ENCODE assay signal across 10 cellular contexts in genomic region chr11:72085836-72086475, GRCh38. TPM values are rescaled to one million over a fixed set of nuclear protein-coding genes. Genes with fewer than 3 reads are reported as not detected.
A peak's percentile ranks its signal among the peaks of the same experiment; 100 is the strongest.
DNase-seq lines count a peak whose midpoint lies in the region; ATAC-seq and TF ChIP-seq lines count a peak whose summit lies in the region.
"Had no signal": no experiment of that assay in that cellular context is flagged by ENCODE, and none has a peak within 500 bp of the region (broad histone marks: within the 10 kb centered on the region; RNA-seq: fewer than 3 reads in every experiment).

No MANE protein-coding gene starts in this region.

- no peak overlapping the region for H3K4me3 Mint-ChIP-seq in activated CD8-positive, alpha-beta memory T cell treated with anti-CD3 and anti-CD28 coated beads, Interleukin-2, amount 10 ng/mL, durations not matched to agents 7 days and 5 days
- peak overlapping the region; percentile 9 for H3K4me3 Mint-ChIP-seq in glutamatergic neuron (ENCODE audit: unreplicated experiment)
- H3K4me3 Mint-ChIP-seq: activated CD4-positive, alpha-beta T cell treated with anti-CD3 and anti-CD28 coated beads for 36 hours had no signal

- H3K4me1 Mint-ChIP-seq in activated CD8-positive, alpha-beta memory T cell treated with anti-CD3 and anti-CD28 coated beads, Interleukin-2, amount 10 ng/mL, durations not matched to agents 7 days and 5 days, result peaks cover 26% of the 10 kb centered on the region
- peaks cover 25% of the 10 kb centered on the region for H3K4me1 Mint-ChIP-seq in glutamatergic neuron (ENCODE audit: low read depth, unreplicated experiment)

- CTCF ChIA-PET in activated CD8-positive, alpha-beta memory T cell treated with anti-CD3 and anti-CD28 coated beads, Interleukin-2, amount 10 ng/mL, durations not matched to agents 7 days and 5 days (lab: Charles Lee), result interaction anchor here (0.9 to 4.7 kb wide), 10 partner anchors 11 to 348 kb away, joined by 3 to 25 read pairs (median 4); partner anchors contain the start of genes ANAPC15 and CLPB

- no peaks in the 10 kb centered on the region for H3K27me3 Mint-ChIP-seq in activated CD8-positive, alpha-beta memory T cell treated with anti-CD3 and anti-CD28 coated beads, Interleukin-2, amount 10 ng/mL, durations not matched to agents 7 days and 5 days
- H3K27me3 Mint-ChIP-seq in glutamatergic neuron (ENCODE audit: unreplicated experiment), result peaks cover 5% of the 10 kb centered on the region
- H3K27me3 Mint-ChIP-seq: activated CD4-positive, alpha-beta T cell treated with anti-CD3 and anti-CD28 coated beads for 36 hours had no signal

- peaks cover 2% of the 10 kb centered on the region for H3K36me3 Mint-ChIP-seq in activated CD8-positive, alpha-beta memory T cell treated with anti-CD3 and anti-CD28 coated beads, Interleukin-2, amount 10 ng/mL, durations not matched to agents 7 days and 5 days
- no peaks in the 10 kb centered on the region for H3K36me3 Mint-ChIP-seq in glutamatergic neuron (ENCODE audit: unreplicated experiment)

- peak overlapping the region; percentile 1 for H3K27ac Mint-ChIP-seq in activated CD8-positive, alpha-beta memory T cell treated with anti-CD3 and anti-CD28 coated beads, Interleukin-2, amount 10 ng/mL, durations not matched to agents 7 days and 5 days
- peak overlapping the region; percentile 88 for H3K27ac Mint-ChIP-seq in glutamatergic neuron (ENCODE audit: unreplicated experiment)
- H3K27ac Mint-ChIP-seq: activated CD4-positive, alpha-beta T cell treated with anti-CD3 and anti-CD28 coated beads for 36 hours had no signal

- no peak for TF ChIP-seq CTCF in glutamatergic neuron (IDR thresholded peaks at IDR 0.05; ENCODE audit: partially characterized antibody, unreplicated experiment)

- peak overlapping the region; percentile 87 for H3K27ac ChIP-seq in substantia nigra (ENCODE audit: low read depth, low read length, poor library complexity, severe bottlenecking)
- H3K27ac ChIP-seq: pancreas had no signal

- no peak for ATAC-seq in activated CD8-positive, alpha-beta memory T cell treated with anti-CD3 and anti-CD28 coated beads, Interleukin-2, amount 10 ng/mL, durations not matched to agents 7 days and 5 days
- ATAC-seq in HG03280 (IDR thresholded peaks at IDR 0.05; ENCODE audit: unreplicated experiment), result no peak
- ATAC-seq: activated CD4-positive, alpha-beta T cell treated with anti-CD3 and anti-CD28 coated beads for 36 hours; pancreas had no signal

- H3K9me3 Mint-ChIP-seq in activated CD8-positive, alpha-beta memory T cell treated with anti-CD3 and anti-CD28 coated beads, Interleukin-2, amount 10 ng/mL, durations not matched to agents 7 days and 5 days (ENCODE audit: low read depth), result no peaks in the 10 kb centered on the region
- peaks cover 8% of the 10 kb centered on the region for H3K9me3 Mint-ChIP-seq in glutamatergic neuron (ENCODE audit: unreplicated experiment)

- DNase-seq in activated CD8-positive, alpha-beta memory T cell treated with anti-CD3 and anti-CD28 coated beads, Interleukin-2, amount 10 ng/mL, durations not matched to agents 7 days and 5 days, result no peak
- no peak for DNase-seq in activated CD8-positive, alpha-beta memory T cell treated with anti-CD3 and anti-CD28 coated beads, Interleukin-2, amount 50 U/mL, for 48 hours
- DNase-seq in NCI-H69 (lab: John Stamatoyannopoulos, UW), result peak; percentile 53
- DNase-seq in glutamatergic neuron, result no peak
- peak in 28 of 49 donors; percentile 9 to 81 (median 25) for DNase-seq in substantia nigra (lab: John Stamatoyannopoulos, UW)
- no peak for DNase-seq in kidney tubule cell (ENCODE audit: low spot score)
- no peak for DNase-seq in NCI-H1105 treated with DMSO at 0.1 percent for 48 hours (lab: John Stamatoyannopoulos, UW)
- DNase-seq: activated CD4-positive, alpha-beta T cell treated with anti-CD3 and anti-CD28 coated beads for 36 hours; pancreas had no signal

RNA-seq across cellular contexts. Expression of gene LRRC51, which starts 5.3 kb away (rescaled TPM):
- total RNA-seq in activated CD8-positive, alpha-beta memory T cell treated with anti-CD3 and anti-CD28 coated beads, Interleukin-2, amount 10 ng/mL, durations not matched to agents 7 days and 5 days, result 1 to 10 TPM; 4.0 to 9.2 TPM
- total RNA-seq in glutamatergic neuron (ENCODE audit: unreplicated experiment), result 8.3 TPM

RNA-seq across cellular contexts. Expression of gene NUMA1, which starts 5.6 kb away (rescaled TPM):
- total RNA-seq in activated CD8-positive, alpha-beta memory T cell treated with anti-CD3 and anti-CD28 coated beads, Interleukin-2, amount 10 ng/mL, durations not matched to agents 7 days and 5 days, result 100 to 1,000 TPM; 156 to 221 TPM
- total RNA-seq in glutamatergic neuron (ENCODE audit: unreplicated experiment), result 207 TPM

RNA-seq across cellular contexts. Expression of gene LAMTOR1, which starts 17.1 kb away (rescaled TPM):
- total RNA-seq in activated CD8-positive, alpha-beta memory T cell treated with anti-CD3 and anti-CD28 coated beads, Interleukin-2, amount 10 ng/mL, durations not matched to agents 7 days and 5 days, result 10 to 100 TPM; 63.4 to 66.5 TPM
- 68.3 TPM for total RNA-seq in glutamatergic neuron (ENCODE audit: unreplicated experiment)

RNA-seq across cellular contexts. Expression of gene TOMT, which starts 19.8 kb away (rescaled TPM):
- total RNA-seq in activated CD8-positive, alpha-beta memory T cell treated with anti-CD3 and anti-CD28 coated beads, Interleukin-2, amount 10 ng/mL, durations not matched to agents 7 days and 5 days, result under 1 TPM in 1 of 2 experiments, not detected in 1; 0.23 TPM
- total RNA-seq in glutamatergic neuron (ENCODE audit: unreplicated experiment), result not detected
- total RNA-seq: activated CD4-positive, alpha-beta T cell treated with anti-CD3 and anti-CD28 coated beads for 36 hours; pancreas had no signal

RNA-seq across cellular contexts. Expression of gene ANAPC15, which starts 26.5 kb away (rescaled TPM):
- 10 to 100 TPM; 53.8 to 63.6 TPM for total RNA-seq in activated CD8-positive, alpha-beta memory T cell treated with anti-CD3 and anti-CD28 coated beads, Interleukin-2, amount 10 ng/mL, durations not matched to agents 7 days and 5 days
- total RNA-seq in glutamatergic neuron (ENCODE audit: unreplicated experiment), result 31.9 TPM

Comparison
In these comparisons a context has a peak if more than half of its experiments do, and no peak if none do; other contexts are left out.
1. DNase-seq: peak in NCI-H69 (single experiment) and substantia nigra (28 of 49); none in activated CD8-positive, alpha-beta memory T cell treated with anti-CD3 and anti-CD28 coated beads, Interleukin-2, amount 10 ng/mL, durations not matched to agents 7 days and 5 days (single experiment), activated CD8-positive, alpha-beta memory T cell treated with anti-CD3 and anti-CD28 coated beads, Interleukin-2, amount 50 U/mL, for 48 hours (single experiment), glutamatergic neuron (single experiment), kidney tubule cell (single experiment) and NCI-H1105 treated with DMSO at 0.1 percent for 48 hours (single experiment).